Comparison of ENCODE assay signal across 12 cellular contexts in the genomic region with DNA sequence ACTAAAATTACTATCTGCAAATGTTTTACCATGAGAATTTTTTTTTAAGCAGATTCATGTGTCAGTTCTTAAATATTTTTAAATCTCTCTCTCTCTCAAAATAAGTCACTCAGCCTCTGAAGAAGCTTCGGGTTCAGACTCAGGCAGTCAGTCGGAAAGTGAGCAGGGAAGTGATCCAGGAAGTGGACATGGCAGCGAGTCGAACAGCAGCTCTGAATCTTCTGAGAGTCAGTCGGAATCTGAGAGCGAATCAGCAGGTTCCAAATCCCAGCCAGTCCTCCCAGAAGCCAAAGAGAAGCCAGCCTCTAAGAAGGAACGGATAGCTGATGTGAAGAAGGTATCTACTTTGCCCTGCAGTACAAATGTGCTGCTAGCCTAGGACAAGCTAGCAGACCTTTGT. TPM values are rescaled to one million over a fixed set of nuclear protein-coding genes. Genes with fewer than 3 reads are reported as not detected.
DNase-seq lines count a peak whose midpoint lies in the region; ATAC-seq, FAIRE-seq and TF ChIP-seq lines count a peak whose summit lies in the region.
"Had no signal": no experiment of that assay in that cellular context is flagged by ENCODE, and none has a peak within 500 bp of the region (broad histone marks: within the 10 kb centered on the region; RNA-seq: fewer than 3 reads in every experiment).

No MANE protein-coding gene starts in this region.

- no peaks in the 10 kb centered on the region for H3K27me3 Mint-ChIP-seq in dendritic cell treated with granulocyte-macrophage colony-stimulating factor and Interleukin-4, amounts not matched to agents 40 ng/mL and 50 ng/mL, for 4 days
- H3K27me3 Mint-ChIP-seq in natural killer cell treated with Interleukin-12 subunit alpha and Interleukin-12 subunit beta and Interleukin-15 and Interleukin-18, amount 100 ng/mL, for 72 hours = no peaks in the 10 kb centered on the region

- intact Hi-C loops in right lobe of liver (cut with DNase I) (no loop called here), HepG2 (cut with micrococcal nuclease; ENCODE audit: unreplicated experiment) (no loop called here), vagina (cut with DNase I) (no loop called here)
- intact Hi-C loops in dendritic cell treated with granulocyte-macrophage colony-stimulating factor and Interleukin-4, amounts not matched to agents 40 ng/mL and 50 ng/mL, for 4 days (cut with micrococcal nuclease) = loop anchor here (5.0 kb wide), 1 partner anchor 33 kb away; no protein-coding TSS in a partner anchor

- DNase-seq in right lobe of liver (no peak), HepG2 (ENCODE audit: low spot score) (no peak), vagina (ENCODE audit: extremely low spot score in 2 of 2) (no peak), inferior parietal cortex (ENCODE audit: extremely low spot score) (no peak)
- no peak for DNase-seq in natural killer cell treated with Interleukin-12 subunit alpha and Interleukin-12 subunit beta and Interleukin-15 and Interleukin-18, amount 100 ng/mL, for 72 hours (ENCODE audit: low spot score)
- DNase-seq: NCI-H1436 treated with DMSO at 0.1 percent for 48 hours, T1000 had no signal

- no TSS peak for BruUV-seq in HepG2 (replicated peaks; lab: Mats Ljungman, UMichigan)

- no peaks in the 10 kb centered on the region for H3K9me3 ChIP-seq in right lobe of liver
- no peaks in the 10 kb centered on the region for H3K9me3 ChIP-seq in HepG2 (ENCODE audit: low read length)
- no peaks in the 10 kb centered on the region for H3K9me3 ChIP-seq in vagina
- H3K9me3 ChIP-seq: BLaER1 treated with 17β-estradiol and CSF1 and Interleukin-3, amounts not matched to agents 10 nM and 100 nM had no signal

- H3K4me1 ChIP-seq in right lobe of liver (peaks cover 0 to 31% (median 2%) of the 10 kb centered on the region in 4 donors), HepG2 (ENCODE audit: insufficient read depth, low read length) (peaks cover 35% of the 10 kb centered on the region), vagina (peaks cover 61% of the 10 kb centered on the region)

- no peak overlapping the region for H3K9ac ChIP-seq in HepG2 (ENCODE audit: insufficient read depth, low read depth, low read length)

- H3K4me1 Mint-ChIP-seq in dendritic cell treated with granulocyte-macrophage colony-stimulating factor and Interleukin-4, amounts not matched to agents 40 ng/mL and 50 ng/mL, for 4 days (ENCODE audit: low read depth) = peaks cover 59% of the 10 kb centered on the region
- H3K4me1 Mint-ChIP-seq in natural killer cell treated with Interleukin-12 subunit alpha and Interleukin-12 subunit beta and Interleukin-15 and Interleukin-18, amount 100 ng/mL, for 72 hours (ENCODE audit: low read depth in 2 of 2) = peaks cover 57% of the 10 kb centered on the region in 2 donors

- POLR2A ChIA-PET in HepG2 (lab: Yijun Ruan, JAX) = interaction anchor here (0.8 kb wide), 1 partner anchor 115 kb away, joined by 3 read pairs; no protein-coding TSS in a partner anchor

- WGBS in right lobe of liver (ENCODE audit: insufficient coverage, low coverage, low lambda C conversion rate, missing lambda C conversion rate) = 57% methylated on average over 6 of the region's 7 CpGs
- WGBS in HepG2 (ENCODE audit: low lambda C conversion rate) = 97% methylated on average over 7 of the region's 7 CpGs

- FAIRE-seq in HepG2 (lab: Jason Lieb, UNC) = no peak
- FAIRE-seq: urothelium cell line had no signal

- H3K4me3 ChIP-seq in right lobe of liver (no peak overlapping the region), HepG2 (replicated peaks in 1 of 3; ENCODE audit: insufficient read depth in 1 of 3, low read depth in 2 of 3, low read length in 3 of 3) (no peak overlapping the region), vagina (no peak overlapping the region)
- H3K4me3 ChIP-seq: BLaER1 treated with 17β-estradiol and CSF1 and Interleukin-3, amounts not matched to agents 10 nM and 100 nM had no signal

- H3K36me3 ChIP-seq in right lobe of liver (peaks cover 10 to 49% (median 30%) of the 10 kb centered on the region in 4 donors), HepG2 (replicated peaks in 1 of 2; ENCODE audit: control insufficient read depth in 1 of 2, insufficient read depth in 2 of 2, low read length in 2 of 2) (peaks cover 38 to 85% of the 10 kb centered on the region in 2 experiments), vagina (peaks cover 0 to 50% of the 10 kb centered on the region in 2 donors)

- peak overlapping the region; percentile 81 for H3K27ac Mint-ChIP-seq in dendritic cell treated with granulocyte-macrophage colony-stimulating factor and Interleukin-4, amounts not matched to agents 40 ng/mL and 50 ng/mL, for 4 days
- peak overlapping the region; percentile 56 to 87 for H3K27ac Mint-ChIP-seq in natural killer cell treated with Interleukin-12 subunit alpha and Interleukin-12 subunit beta and Interleukin-15 and Interleukin-18, amount 100 ng/mL, for 72 hours

- TF ChIP-seq POLR2A in right lobe of liver (IDR thresholded peaks at IDR 0.05) (no peak), HepG2 (IDR thresholded peaks at IDR 0.05; ENCODE audit: insufficient read depth in 1 of 2, low read depth in 2 of 2, low read length in 2 of 2) (no peak), vagina (IDR thresholded peaks at IDR 0.05) (no peak)

- H3K79me2 ChIP-seq in HepG2 (ENCODE audit: insufficient read depth, low read length) = peaks cover 94% of the 10 kb centered on the region

- in situ Hi-C loops in HepG2 (cut with HindIII; ENCODE audit: extremely low pct_ligation_motif_present, low pct_unique_long_range_greater_than_20kb) = no loop called here

- H3K4me3 Mint-ChIP-seq in dendritic cell treated with granulocyte-macrophage colony-stimulating factor and Interleukin-4, amounts not matched to agents 40 ng/mL and 50 ng/mL, for 4 days = no peak overlapping the region
- no peak overlapping the region for H3K4me3 Mint-ChIP-seq in natural killer cell treated with Interleukin-12 subunit alpha and Interleukin-12 subunit beta and Interleukin-15 and Interleukin-18, amount 100 ng/mL, for 72 hours

- CTCF ChIA-PET in HepG2 (lab: Yijun Ruan, JAX; ENCODE audit: low intra/inter-chr PET ratio, low total read pairs) = no interaction called here

- H4K20me1 ChIP-seq in HepG2 (ENCODE audit: insufficient read depth, low read length) = peaks cover 28% of the 10 kb centered on the region

- H3K27me3 ChIP-seq in right lobe of liver (no peaks in the 10 kb centered on the region), HepG2 (ENCODE audit: control insufficient read depth in 1 of 2, insufficient read depth in 2 of 2, low read length in 2 of 2) (no peaks in the 10 kb centered on the region), vagina (no peaks in the 10 kb centered on the region)
- H3K27me3 ChIP-seq: BLaER1 treated with 17β-estradiol and CSF1 and Interleukin-3, amounts not matched to agents 10 nM and 100 nM had no signal

- TF ChIP-seq EP300 in HepG2 (IDR thresholded peaks at IDR 0.05; ENCODE audit: low read depth in 2 of 2, low read length in 2 of 2) (no peak), HepG2 (CRISPR knock-in tag; IDR thresholded peaks at IDR 0.05; ENCODE audit: borderline replicate concordance) (no peak)

- no peak for TF ChIP-seq CTCF in right lobe of liver (IDR thresholded peaks at IDR 0.05)
- TF ChIP-seq CTCF in HepG2 (CRISPR knock-in tag; IDR thresholded peaks at IDR 0.05) = no peak
- no peak for TF ChIP-seq CTCF in vagina (IDR thresholded peaks at IDR 0.05)

- H3K9me3 Mint-ChIP-seq in dendritic cell treated with granulocyte-macrophage colony-stimulating factor and Interleukin-4, amounts not matched to agents 40 ng/mL and 50 ng/mL, for 4 days = no peaks in the 10 kb centered on the region
- no peaks in the 10 kb centered on the region for H3K9me3 Mint-ChIP-seq in natural killer cell treated with Interleukin-12 subunit alpha and Interleukin-12 subunit beta and Interleukin-15 and Interleukin-18, amount 100 ng/mL, for 72 hours

- ATAC-seq in right lobe of liver = peak; percentile 13 to 53 (median 32)
- no peak for ATAC-seq in HepG2
- ATAC-seq in natural killer cell treated with Interleukin-12 subunit alpha and Interleukin-12 subunit beta and Interleukin-15 and Interleukin-18, amount 100 ng/mL, for 72 hours = no peak
- no peak for ATAC-seq in HG03196 (IDR thresholded peaks at IDR 0.05; ENCODE audit: unreplicated experiment)
- no peak for ATAC-seq in GM19397 (IDR thresholded peaks at IDR 0.05; ENCODE audit: unreplicated experiment)

- no peak overlapping the region for H3K27ac ChIP-seq in right lobe of liver
- H3K27ac ChIP-seq in HepG2 (ENCODE audit: extremely low read length, insufficient read depth, low read length) = no peak overlapping the region
- peak overlapping the region; percentile 6 for H3K27ac ChIP-seq in vagina

- no peak overlapping the region for H3K4me2 ChIP-seq in HepG2 (ENCODE audit: low read depth, low read length)
- H3K4me2 ChIP-seq: BLaER1 treated with 17β-estradiol and CSF1 and Interleukin-3, amounts not matched to agents 10 nM and 100 nM had no signal

- no peak for TF ChIP-seq RAD21 in HepG2 (CRISPR knock-in tag; IDR thresholded peaks at IDR 0.05)

- peaks cover 98% of the 10 kb centered on the region for H3K36me3 Mint-ChIP-seq in dendritic cell treated with granulocyte-macrophage colony-stimulating factor and Interleukin-4, amounts not matched to agents 40 ng/mL and 50 ng/mL, for 4 days (ENCODE audit: low read depth)
- H3K36me3 Mint-ChIP-seq in natural killer cell treated with Interleukin-12 subunit alpha and Interleukin-12 subunit beta and Interleukin-15 and Interleukin-18, amount 100 ng/mL, for 72 hours = peaks cover 30% of the 10 kb centered on the region

- H2AFZ ChIP-seq in HepG2 (ENCODE audit: low read length) = no peak overlapping the region

RNA-seq across cellular contexts. Expression of gene CHD2, which starts 24.1 kb away (rescaled TPM):
- total RNA-seq in right lobe of liver (10 to 100 TPM; 41.4 to 65.0 (median 56.6) TPM), HepG2 (2016; rRNA removed; fragmentation: Illumina TruSeq; extraction: Trizol) (47.3 and 54.1 TPM in 2 replicates), vagina (100 TPM)
- total RNA-seq in HepG2 (2016; cell fraction: cytosol; rRNA removed; fragmentation: Illumina TruSeq; extraction: Trizol; ENCODE audit: low read depth) = 130 and 158 TPM in 2 replicates
- total RNA-seq in HepG2 (2016; cell fraction: insoluble cytoplasmic fraction; rRNA removed; fragmentation: Illumina TruSeq; extraction: Trizol) = 50.1 and 51.1 TPM in 2 replicates
- 43.6 and 53.4 TPM in 2 replicates for total RNA-seq in HepG2 (2016; cell fraction: membrane; rRNA removed; fragmentation: Illumina TruSeq; extraction: Trizol)
- 176 and 185 TPM in 2 replicates for total RNA-seq in HepG2 (2016; cell fraction: nucleus; rRNA removed; fragmentation: Illumina TruSeq; extraction: Trizol)
- polyA plus RNA-seq in HepG2 (2011; rRNA removed) = 54.0 and 71.7 TPM in 2 replicates
- 36.6 and 46.4 TPM in 2 replicates for polyA plus RNA-seq in HepG2 (2011; cell fraction: cytosol; rRNA removed)
- polyA plus RNA-seq in HepG2 (2011; cell fraction: nucleus; rRNA removed) = 160 and 205 TPM in 2 replicates
- polyA plus RNA-seq in HepG2 (2012) = 51.4 and 60.1 TPM in 2 replicates
- polyA plus RNA-seq in HepG2 (2016; cell fraction: cytosol; fragmentation: Illumina TruSeq; extraction: Trizol; ENCODE audit: low read depth) = 2.6 and 2.7 TPM in 2 replicates
- polyA plus RNA-seq in HepG2 (2016; cell fraction: insoluble cytoplasmic fraction; fragmentation: Illumina TruSeq; extraction: Trizol; ENCODE audit: low read depth) = 33.4 and 39.2 TPM in 2 replicates
- polyA plus RNA-seq in HepG2 (2016; cell fraction: membrane; fragmentation: Illumina TruSeq; extraction: Trizol; ENCODE audit: low read depth) = 5.7 and 7.2 TPM in 2 replicates
- polyA plus RNA-seq in HepG2 (2016; cell fraction: nucleus; fragmentation: Illumina TruSeq; extraction: Trizol; ENCODE audit: insufficient read depth, low read depth) = 104 and 120 TPM in 2 replicates
- 70.2 and 75.7 TPM in 2 replicates for polyA minus RNA-seq in HepG2 (2011; rRNA and poly(A)+ RNA removed; ENCODE audit: low replicate concordance)
- 53.5 and 70.4 TPM in 2 replicates for polyA minus RNA-seq in HepG2 (2011; cell fraction: cytosol; rRNA and poly(A)+ RNA removed)
- 605 and 632 TPM in 2 replicates for polyA minus RNA-seq in HepG2 (2011; cell fraction: nucleus; rRNA and poly(A)+ RNA removed)
- 100 to 1,000 TPM; 177 to 180 TPM for total RNA-seq in natural killer cell treated with Interleukin-12 subunit alpha and Interleukin-12 subunit beta and Interleukin-15 and Interleukin-18, amount 100 ng/mL, for 72 hours

Comparison
In these comparisons a context has a peak if more than half of its experiments do, and no peak if none do; other contexts are left out.
1. ATAC-seq: peak in right lobe of liver (4 of 4); none in HepG2 (single experiment), natural killer cell treated with Interleukin-12 subunit alpha and Interleukin-12 subunit beta and Interleukin-15 and Interleukin-18, amount 100 ng/mL, for 72 hours (0 of 2), HG03196 (single experiment) and GM19397 (single experiment).